In the genomic region with DNA sequence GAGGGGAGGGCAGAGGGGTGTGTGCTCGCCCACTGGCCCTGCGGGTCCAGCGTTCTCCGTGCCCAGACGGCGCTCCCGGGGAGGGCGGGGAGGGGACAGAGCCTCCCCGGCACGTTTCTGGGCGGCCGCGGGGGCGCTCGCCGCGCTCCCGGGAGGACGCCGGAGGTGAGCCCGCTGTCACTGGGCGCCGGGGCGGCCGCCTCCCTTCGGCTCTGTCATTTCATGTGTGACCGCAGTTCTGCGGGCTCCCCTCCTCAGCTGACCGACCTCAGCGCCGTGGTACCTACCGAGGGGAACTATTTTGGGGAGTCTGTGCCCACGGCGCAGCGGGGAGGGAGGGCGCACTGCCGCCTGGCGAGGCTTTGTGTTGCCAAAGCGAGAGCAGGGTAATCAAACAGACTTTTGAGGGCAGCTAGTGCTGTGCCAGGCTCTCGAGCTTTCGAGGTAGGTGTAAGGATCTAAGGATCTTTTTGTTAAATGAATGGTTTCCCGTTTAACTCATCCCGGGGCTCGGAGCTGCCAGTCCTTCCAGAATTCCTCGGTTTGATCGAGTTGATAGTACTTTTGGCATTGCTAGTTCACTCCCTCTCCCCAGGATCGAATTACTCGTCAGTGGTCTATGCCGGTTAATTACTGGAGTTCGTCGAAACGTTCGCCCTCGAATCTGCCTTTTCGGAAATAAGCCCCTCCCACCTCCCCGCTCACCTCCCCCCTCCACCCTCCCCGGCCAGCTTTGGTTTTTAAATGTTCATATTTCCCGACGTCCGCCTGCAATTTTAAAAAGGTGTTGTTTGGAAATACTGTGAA, we compare ENCODE assay signal across 1 cellular context.
A peak's percentile ranks its signal among the peaks of the same experiment; 100 is the strongest.
TF ChIP-seq lines count a peak whose summit lies in the region.

No MANE protein-coding gene starts in this region.

TF ChIP-seq in HepG2, 621 proteins besides CTCF, POLR2A, EP300 and RAD21 (continued from another document and continues in another):
- TF ChIP-seq PRDM10 (CRISPR knock-in tag; IDR thresholded peaks at IDR 0.05; ENCODE audit: low read depth) (no peak), MED1 (CRISPR knock-in tag; IDR thresholded peaks at IDR 0.05) (0 out of 2 replicates have a peak, but pooled peaks have one; percentile 15), FIP1L1 (IDR thresholded peaks at IDR 0.05; ENCODE audit: borderline replicate concordance, insufficient read depth, low read depth, low read length) (no peak), ADNP (CRISPR knock-in tag; IDR thresholded peaks at IDR 0.05) (no peak), ZNF788 (CRISPR knock-in tag; IDR thresholded peaks at IDR 0.05; ENCODE audit: borderline replicate concordance) (no peak), MYC (CRISPR knock-in tag; IDR thresholded peaks at IDR 0.05; ENCODE audit: borderline replicate concordance) (no peak), ZNF558 (CRISPR knock-in tag; IDR thresholded peaks at IDR 0.05; ENCODE audit: borderline replicate concordance) (no peak), DR1 (CRISPR knock-in tag; IDR thresholded peaks at IDR 0.05) (no peak), ZNF180 (CRISPR knock-in tag; IDR thresholded peaks at IDR 0.05; ENCODE audit: borderline replicate concordance, low read depth) (no peak), ZNF34 (CRISPR knock-in tag; IDR thresholded peaks at IDR 0.05; ENCODE audit: borderline replicate concordance) (no peak), ZNF740 (CRISPR knock-in tag; IDR thresholded peaks at IDR 0.05) (0 out of 2 replicates have a peak, but pooled peaks have one; percentile 8), KLF9 (CRISPR knock-in tag; IDR thresholded peaks at IDR 0.05; ENCODE audit: low read depth) (no peak), CBX2 (IDR thresholded peaks at IDR 0.05; ENCODE audit: low read depth, low read length) (no peak), CBX2 (CRISPR knock-in tag; IDR thresholded peaks at IDR 0.05; ENCODE audit: low read depth) (no peak), MZF1 (CRISPR knock-in tag; IDR thresholded peaks at IDR 0.05; ENCODE audit: borderline replicate concordance) (no peak), RFX5 (IDR thresholded peaks at IDR 0.05; ENCODE audit: low read depth, low read length) (no peak), MEIS1 (CRISPR knock-in tag; IDR thresholded peaks at IDR 0.05; ENCODE audit: borderline replicate concordance) (no peak), PHF5A (CRISPR knock-in tag; IDR thresholded peaks at IDR 0.05; ENCODE audit: low read depth, unreplicated experiment) (no peak), GZF1 (CRISPR knock-in tag; IDR thresholded peaks at IDR 0.05) (no peak), ZNF572 (CRISPR knock-in tag; IDR thresholded peaks at IDR 0.05) (no peak), GATAD2A (CRISPR knock-in tag; IDR thresholded peaks at IDR 0.05) (no peak; the same call in none of the 2 replicates), TBP (CRISPR knock-in tag; IDR thresholded peaks at IDR 0.05) (no peak), HCFC1 (IDR thresholded peaks at IDR 0.05; ENCODE audit: low read depth, low read length) (no peak), NONO (IDR thresholded peaks at IDR 0.05) (no peak), NONO (CRISPR knock-in tag; conservative IDR thresholded peaks at IDR 0.05) (0 out of 2 replicates have a peak, but pooled peaks have one; percentile 14), ZNF124 (CRISPR knock-in tag; IDR thresholded peaks at IDR 0.05) (0 out of 2 replicates have a peak, but pooled peaks have one; percentile 27), ZIK1 (CRISPR knock-in tag; IDR thresholded peaks at IDR 0.05; ENCODE audit: borderline replicate concordance, low read depth) (no peak), GATAD1 (CRISPR knock-in tag; IDR thresholded peaks at IDR 0.05) (no peak), KAT7 (CRISPR knock-in tag; IDR thresholded peaks at IDR 0.05; ENCODE audit: borderline replicate concordance) (peak; percentile 90), E2F5 (CRISPR knock-in tag; conservative IDR thresholded peaks at IDR 0.05) (no peak), ZNF883 (CRISPR knock-in tag; IDR thresholded peaks at IDR 0.05; ENCODE audit: not compliant biosample characterization) (no peak), ZNF639 (CRISPR knock-in tag; conservative IDR thresholded peaks at IDR 0.05) (0 out of 2 replicates have a peak, but pooled peaks have one; percentile 19), FOXO4 (CRISPR knock-in tag; conservative IDR thresholded peaks at IDR 0.05) (no peak), ZNF563 (CRISPR knock-in tag; IDR thresholded peaks at IDR 0.05) (no peak), REXO4 (CRISPR knock-in tag; IDR thresholded peaks at IDR 0.05; ENCODE audit: borderline replicate concordance) (no peak), ZKSCAN8 (CRISPR knock-in tag; IDR thresholded peaks at IDR 0.05; ENCODE audit: borderline replicate concordance) (0 out of 2 replicates have a peak, but pooled peaks have one; percentile 15), NFYB (CRISPR knock-in tag; IDR thresholded peaks at IDR 0.05) (no peak), ZNF121 (CRISPR knock-in tag; IDR thresholded peaks at IDR 0.05) (no peak)
- TF ChIP-seq, protein P1, sequence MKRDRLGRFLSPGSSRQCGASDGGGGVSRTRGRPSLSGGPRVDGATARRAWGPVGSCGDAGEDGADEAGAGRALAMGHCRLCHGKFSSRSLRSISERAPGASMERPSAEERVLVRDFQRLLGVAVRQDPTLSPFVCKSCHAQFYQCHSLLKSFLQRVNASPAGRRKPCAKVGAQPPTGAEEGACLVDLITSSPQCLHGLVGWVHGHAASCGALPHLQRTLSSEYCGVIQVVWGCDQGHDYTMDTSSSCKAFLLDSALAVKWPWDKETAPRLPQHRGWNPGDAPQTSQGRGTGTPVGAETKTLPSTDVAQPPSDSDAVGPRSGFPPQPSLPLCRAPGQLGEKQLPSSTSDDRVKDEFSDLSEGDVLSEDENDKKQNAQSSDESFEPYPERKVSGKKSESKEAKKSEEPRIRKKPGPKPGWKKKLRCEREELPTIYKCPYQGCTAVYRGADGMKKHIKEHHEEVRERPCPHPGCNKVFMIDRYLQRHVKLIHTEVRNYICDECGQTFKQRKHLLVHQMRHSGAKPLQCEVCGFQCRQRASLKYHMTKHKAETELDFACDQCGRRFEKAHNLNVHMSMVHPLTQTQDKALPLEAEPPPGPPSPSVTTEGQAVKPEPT (CRISPR knock-in tag; IDR thresholded peaks at IDR 0.05; ENCODE audit: low read depth) = no peak
- TF ChIP-seq, protein P2, sequence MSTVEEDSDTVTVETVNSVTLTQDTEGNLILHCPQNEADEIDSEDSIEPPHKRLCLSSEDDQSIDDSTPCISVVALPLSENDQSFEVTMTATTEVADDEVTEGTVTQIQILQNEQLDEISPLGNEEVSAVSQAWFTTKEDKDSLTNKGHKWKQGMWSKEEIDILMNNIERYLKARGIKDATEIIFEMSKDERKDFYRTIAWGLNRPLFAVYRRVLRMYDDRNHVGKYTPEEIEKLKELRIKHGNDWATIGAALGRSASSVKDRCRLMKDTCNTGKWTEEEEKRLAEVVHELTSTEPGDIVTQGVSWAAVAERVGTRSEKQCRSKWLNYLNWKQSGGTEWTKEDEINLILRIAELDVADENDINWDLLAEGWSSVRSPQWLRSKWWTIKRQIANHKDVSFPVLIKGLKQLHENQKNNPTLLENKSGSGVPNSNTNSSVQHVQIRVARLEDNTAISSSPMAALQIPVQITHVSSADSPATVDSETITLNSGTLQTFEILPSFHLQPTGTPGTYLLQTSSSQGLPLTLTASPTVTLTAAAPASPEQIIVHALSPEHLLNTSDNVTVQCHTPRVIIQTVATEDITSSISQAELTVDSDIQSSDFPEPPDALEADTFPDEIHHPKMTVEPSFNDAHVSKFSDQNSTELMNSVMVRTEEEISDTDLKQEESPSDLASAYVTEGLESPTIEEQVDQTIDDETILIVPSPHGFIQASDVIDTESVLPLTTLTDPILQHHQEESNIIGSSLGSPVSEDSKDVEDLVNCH (CRISPR knock-in tag; IDR thresholded peaks at IDR 0.05) = no peak
- TF ChIP-seq, protein P3, sequence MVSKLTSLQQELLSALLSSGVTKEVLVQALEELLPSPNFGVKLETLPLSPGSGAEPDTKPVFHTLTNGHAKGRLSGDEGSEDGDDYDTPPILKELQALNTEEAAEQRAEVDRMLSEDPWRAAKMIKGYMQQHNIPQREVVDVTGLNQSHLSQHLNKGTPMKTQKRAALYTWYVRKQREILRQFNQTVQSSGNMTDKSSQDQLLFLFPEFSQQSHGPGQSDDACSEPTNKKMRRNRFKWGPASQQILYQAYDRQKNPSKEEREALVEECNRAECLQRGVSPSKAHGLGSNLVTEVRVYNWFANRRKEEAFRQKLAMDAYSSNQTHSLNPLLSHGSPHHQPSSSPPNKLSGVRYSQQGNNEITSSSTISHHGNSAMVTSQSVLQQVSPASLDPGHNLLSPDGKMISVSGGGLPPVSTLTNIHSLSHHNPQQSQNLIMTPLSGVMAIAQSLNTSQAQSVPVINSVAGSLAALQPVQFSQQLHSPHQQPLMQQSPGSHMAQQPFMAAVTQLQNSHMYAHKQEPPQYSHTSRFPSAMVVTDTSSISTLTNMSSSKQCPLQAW (CRISPR knock-in tag; IDR thresholded peaks at IDR 0.05) = 0 out of 2 replicates have a peak, but pooled peaks have one; percentile 12
